Comparison of ENCODE assay signal across 1 cellular context in the genomic region with DNA sequence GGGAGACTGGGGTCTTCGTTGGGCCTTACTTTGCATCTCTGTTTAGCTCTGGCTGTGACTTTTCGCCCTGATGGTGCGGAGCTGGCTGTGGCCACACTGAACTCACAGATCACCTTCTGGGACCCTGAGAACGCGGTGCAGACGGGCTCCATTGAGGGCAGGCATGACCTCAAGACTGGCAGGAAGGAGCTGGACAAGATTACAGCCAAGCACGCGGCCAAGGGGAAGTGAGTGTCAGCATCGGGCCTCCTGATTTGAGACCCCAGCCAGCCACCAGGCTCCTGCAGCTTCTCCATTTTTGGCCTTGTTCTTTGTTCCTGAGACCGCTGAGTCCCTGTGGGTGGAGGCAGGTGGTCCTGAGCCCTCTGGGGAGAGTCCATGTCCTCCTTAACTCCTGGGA. TPM values are rescaled to one million over a fixed set of nuclear protein-coding genes. Genes with fewer than 3 reads are reported as not detected.
"Had no signal": no experiment of that assay in that cellular context is flagged by ENCODE, and none has a peak within 500 bp of the region (broad histone marks: within the 10 kb centered on the region; RNA-seq: fewer than 3 reads in every experiment).

No MANE protein-coding gene starts in this region.

RNA-seq across cellular contexts. Expression of a gene that starts 11.4 kb away (rescaled TPM):
- total RNA-seq: ascending aorta had no signal
